In the genomic region with DNA sequence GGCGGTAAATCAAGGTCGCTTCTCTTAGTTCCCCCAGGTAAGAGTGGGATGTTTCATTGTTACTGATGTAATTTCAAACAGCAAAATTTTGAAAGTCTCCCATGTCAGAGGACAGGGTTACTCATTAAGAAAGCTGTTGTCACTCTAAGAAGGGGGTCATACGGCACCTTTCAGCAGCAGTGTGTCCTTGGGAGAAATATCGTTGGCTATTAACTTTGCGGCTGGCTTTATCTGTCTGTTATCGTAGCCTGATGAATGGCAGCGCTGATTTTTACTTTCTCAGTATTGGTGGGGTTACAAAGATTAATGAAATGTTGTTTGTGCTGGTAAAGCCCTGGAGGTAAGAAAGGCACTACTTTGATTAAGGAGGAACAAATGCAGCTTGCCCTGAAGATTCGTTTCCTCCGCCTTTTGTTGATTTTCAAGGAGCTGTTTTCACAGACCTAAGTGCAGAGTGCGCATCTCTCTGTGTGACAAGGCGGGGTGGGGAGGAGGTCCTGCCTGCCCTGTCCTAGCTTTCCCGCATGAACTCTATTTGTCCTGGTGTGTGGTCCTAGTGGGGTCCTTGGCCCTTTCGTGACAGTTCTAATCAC, we compare ENCODE assay signal across 8 cellular contexts. TPM values are rescaled to one million over a fixed set of nuclear protein-coding genes. Genes with fewer than 3 reads are reported as not detected.
A peak's percentile ranks its signal among the peaks of the same experiment; 100 is the strongest.
DNase-seq lines count a peak whose midpoint lies in the region; ATAC-seq and TF ChIP-seq lines count a peak whose summit lies in the region.

No MANE protein-coding gene starts in this region.

- H3K27me3 ChIP-seq in muscle layer of duodenum (ENCODE audit: low read depth, low read length) (peaks cover 25% of the 10 kb centered on the region), uterus (peaks cover 0 to 29% of the 10 kb centered on the region in 2 donors)

- H3K9me3 ChIP-seq in muscle layer of duodenum (ENCODE audit: control insufficient read depth in 1 of 2, low read length in 2 of 2) (no peaks in the 10 kb centered on the region), uterus (no peaks in the 10 kb centered on the region)

- no peak overlapping the region for H3K27ac ChIP-seq in coronary artery
- H3K27ac ChIP-seq in muscle layer of duodenum (ENCODE audit: low read length), result no peak overlapping the region
- H3K27ac ChIP-seq in uterus, result no peak overlapping the region

- peak overlapping the region; percentile 52 for H3K4me3 ChIP-seq in AG10803 (ENCODE audit: low read length)
- H3K4me3 ChIP-seq in coronary artery, result peak overlapping the region; percentile 48
- H3K4me3 ChIP-seq in muscle layer of duodenum (ENCODE audit: low read depth in 1 of 2, low read length in 2 of 2), result peak overlapping the region; percentile 41 to 45
- H3K4me3 ChIP-seq in uterus, result peak overlapping the region in 1 of 2 donors; percentile 5

- peak; percentile 75 for ATAC-seq in HG03135 (IDR thresholded peaks at IDR 0.05; ENCODE audit: unreplicated experiment)

- TF ChIP-seq CTCF in AG10803 (conservative IDR thresholded peaks at IDR 0.05; ENCODE audit: low read length) (no peak), coronary artery (IDR thresholded peaks at IDR 0.05) (no peak), uterus (IDR thresholded peaks at IDR 0.05) (no peak)

- H3K4me1 ChIP-seq in muscle layer of duodenum (ENCODE audit: control insufficient read depth in 1 of 2, insufficient read depth in 2 of 2, low read length in 2 of 2), result peaks cover 4 to 10% of the 10 kb centered on the region in 2 donors
- peaks cover 0 to 7% of the 10 kb centered on the region in 2 donors for H3K4me1 ChIP-seq in uterus

- H3K36me3 ChIP-seq in muscle layer of duodenum (ENCODE audit: control insufficient read depth in 1 of 2, insufficient read depth in 2 of 2, low read length in 2 of 2) (no peaks in the 10 kb centered on the region), uterus (no peaks in the 10 kb centered on the region)

- no peak for DNase-seq in AG10803 (ENCODE audit: low read depth)
- DNase-seq in coronary artery (ENCODE audit: low spot score), result no peak
- DNase-seq in AG08395 (ENCODE audit: low spot score), result no peak
- DNase-seq in midbrain (lab: John Stamatoyannopoulos, UW), result no peak
- DNase-seq in uterus, result no peak
- DNase-seq in stimulated activated CD4-positive, alpha-beta T cell treated with anti-CD3 and anti-CD28 coated beads, Interleukin-4, amount 100 ng/mL, for 1 hour, result no peak

- TF ChIP-seq POLR2A in uterus (IDR thresholded peaks at IDR 0.05), result no peak

- intact Hi-C loops in uterus (cut with DNase I; ENCODE audit: low total_unique reads), result no loop called here

RNA-seq across cellular contexts. Expression of gene FBXO3, which starts 27.6 kb away (rescaled TPM):
- total RNA-seq in uterus, result 10 to 100 TPM; 12.0 to 92.7 (median 47.8) TPM
